Comparison of ENCODE assay signal across 2 cellular contexts in the genomic region with DNA sequence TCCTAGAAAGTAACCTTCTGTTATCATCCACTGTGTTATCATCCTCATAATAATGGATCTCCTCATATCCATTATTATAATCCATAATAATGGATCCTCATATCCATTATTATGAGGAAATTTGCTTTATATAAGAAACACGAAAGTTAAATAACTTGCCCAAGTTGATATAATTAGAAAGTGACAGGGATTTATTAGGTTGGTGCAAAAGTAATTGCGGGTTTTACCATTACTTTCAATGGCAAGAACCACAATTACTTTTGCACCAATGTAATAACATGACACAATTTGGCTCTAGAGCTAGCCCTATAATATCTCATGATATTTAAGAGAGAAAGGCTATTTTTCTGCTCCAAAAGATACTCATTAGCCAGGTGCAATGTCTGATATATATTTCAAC.
TF ChIP-seq lines count a peak whose summit lies in the region.

No MANE protein-coding gene starts in this region.

TF ChIP-seq in HepG2, 621 proteins besides CTCF, POLR2A, EP300 and RAD21:
- TF ChIP-seq ZBTB40 (IDR thresholded peaks at IDR 0.05) (peak; percentile 76), ZBTB40 (CRISPR knock-in tag; IDR thresholded peaks at IDR 0.05) (no peak), PHF5A (CRISPR knock-in tag; IDR thresholded peaks at IDR 0.05; ENCODE audit: low read depth, unreplicated experiment) (no peak), MYC (CRISPR knock-in tag; IDR thresholded peaks at IDR 0.05; ENCODE audit: borderline replicate concordance) (no peak)
- TF ChIP-seq, protein P1, sequence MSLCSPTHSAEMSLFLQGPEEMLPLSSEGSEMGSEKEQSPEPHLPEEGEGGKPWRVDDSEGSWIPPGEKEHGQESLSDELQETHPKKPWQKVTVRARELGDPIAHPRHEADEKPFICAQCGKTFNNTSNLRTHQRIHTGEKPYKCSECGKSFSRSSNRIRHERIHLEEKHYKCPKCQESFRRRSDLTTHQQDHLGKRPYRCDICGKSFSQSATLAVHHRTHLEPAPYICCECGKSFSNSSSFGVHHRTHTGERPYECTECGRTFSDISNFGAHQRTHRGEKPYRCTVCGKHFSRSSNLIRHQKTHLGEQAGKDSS (CRISPR knock-in tag; IDR thresholded peaks at IDR 0.05; ENCODE audit: borderline replicate concordance, low read depth) = no peak
- TF ChIP-seq, protein P2, sequence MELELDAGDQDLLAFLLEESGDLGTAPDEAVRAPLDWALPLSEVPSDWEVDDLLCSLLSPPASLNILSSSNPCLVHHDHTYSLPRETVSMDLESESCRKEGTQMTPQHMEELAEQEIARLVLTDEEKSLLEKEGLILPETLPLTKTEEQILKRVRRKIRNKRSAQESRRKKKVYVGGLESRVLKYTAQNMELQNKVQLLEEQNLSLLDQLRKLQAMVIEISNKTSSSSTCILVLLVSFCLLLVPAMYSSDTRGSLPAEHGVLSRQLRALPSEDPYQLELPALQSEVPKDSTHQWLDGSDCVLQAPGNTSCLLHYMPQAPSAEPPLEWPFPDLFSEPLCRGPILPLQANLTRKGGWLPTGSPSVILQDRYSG (CRISPR knock-in tag; IDR thresholded peaks at IDR 0.05) = no peak
TF ChIP-seq in HepG2: peak in this region for 1.

TF ChIP-seq in K562, 482 proteins besides CTCF, POLR2A, EP300 and RAD21:
- TF ChIP-seq ZBTB40 (IDR thresholded peaks at IDR 0.05) (0 out of 2 replicates have a peak, but pooled peaks have one; percentile 29), ZBTB40 (CRISPR knock-in tag; IDR thresholded peaks at IDR 0.05) (no peak), NR3C1 (CRISPR knock-in tag; IDR thresholded peaks at IDR 0.05) (no peak)
- TF ChIP-seq, protein P3, sequence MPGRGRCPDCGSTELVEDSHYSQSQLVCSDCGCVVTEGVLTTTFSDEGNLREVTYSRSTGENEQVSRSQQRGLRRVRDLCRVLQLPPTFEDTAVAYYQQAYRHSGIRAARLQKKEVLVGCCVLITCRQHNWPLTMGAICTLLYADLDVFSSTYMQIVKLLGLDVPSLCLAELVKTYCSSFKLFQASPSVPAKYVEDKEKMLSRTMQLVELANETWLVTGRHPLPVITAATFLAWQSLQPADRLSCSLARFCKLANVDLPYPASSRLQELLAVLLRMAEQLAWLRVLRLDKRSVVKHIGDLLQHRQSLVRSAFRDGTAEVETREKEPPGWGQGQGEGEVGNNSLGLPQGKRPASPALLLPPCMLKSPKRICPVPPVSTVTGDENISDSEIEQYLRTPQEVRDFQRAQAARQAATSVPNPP (IDR thresholded peaks at IDR 0.05; ENCODE audit: borderline replicate concordance, insufficient read depth, insufficient read length) = no peak
